Comparison of ENCODE assay signal across 1 cellular context in genomic region chr2:72806280-72806955, GRCh38.
A peak's percentile ranks its signal among the peaks of the same experiment; 100 is the strongest.
TF ChIP-seq lines count a peak whose summit lies in the region.

No MANE protein-coding gene starts in this region.

TF ChIP-seq in IMR-90, 13 proteins besides CTCF, POLR2A, EP300 and RAD21 (continued from another document):
- TF ChIP-seq ELK1 (IDR thresholded peaks at IDR 0.05; ENCODE audit: borderline replicate concordance, low read depth, low read length) (no peak), SMC3 (IDR thresholded peaks at IDR 0.05; ENCODE audit: low read depth, low read length) (no peak), BHLHE40 (IDR thresholded peaks at IDR 0.05; ENCODE audit: low read depth, low read length) (no peak), CEBPB (IDR thresholded peaks at IDR 0.05; ENCODE audit: low read depth, low read length) (peak; percentile 49), FOS (IDR thresholded peaks at IDR 0.05; ENCODE audit: low read depth, low read length) (no peak), CHD1 (IDR thresholded peaks at IDR 0.05; ENCODE audit: low read depth, low read length) (no peak), MXI1 (IDR thresholded peaks at IDR 0.05; ENCODE audit: borderline replicate concordance, low read depth, low read length) (no peak)
